In the genomic region with DNA sequence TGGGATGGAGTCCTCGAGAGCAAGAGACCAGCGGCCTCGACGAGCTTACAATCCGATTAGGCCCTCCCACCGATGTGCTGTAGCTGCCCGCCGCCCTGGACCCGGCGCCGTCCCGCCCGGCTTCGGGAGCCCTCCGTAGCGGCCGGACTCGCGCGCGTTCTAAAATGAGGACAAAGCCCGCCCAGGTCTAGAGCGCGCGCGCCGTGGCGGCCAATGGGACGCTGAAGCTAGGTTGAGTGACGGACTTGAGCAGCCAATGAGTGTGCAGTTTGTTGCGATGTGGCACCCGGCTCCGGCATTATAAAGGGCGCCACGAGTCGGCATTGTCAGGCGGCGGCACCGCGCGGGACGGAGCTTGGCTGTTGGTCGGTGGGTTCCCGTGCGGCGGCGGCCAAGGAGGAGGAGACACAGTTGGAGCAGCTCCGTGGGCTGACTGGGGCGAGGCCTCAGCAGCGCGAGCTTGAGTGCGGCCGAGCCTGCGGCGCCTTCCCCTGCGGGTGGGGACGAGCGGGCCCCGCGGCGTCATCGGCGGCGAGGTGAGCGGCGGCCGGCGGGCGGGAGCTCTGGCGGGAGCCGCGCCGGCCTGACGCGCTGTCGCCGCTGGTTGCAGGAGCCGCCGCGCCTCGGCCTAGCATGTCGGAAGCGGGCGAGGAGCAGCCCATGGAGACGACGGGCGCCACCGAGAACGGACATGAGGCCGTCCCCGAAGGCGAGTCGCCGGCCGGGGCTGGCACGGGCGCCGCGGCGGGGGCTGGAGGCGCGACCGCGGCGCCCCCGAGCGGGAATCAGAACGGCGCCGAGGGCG, we compare ENCODE assay signal across 1 cellular context.
TF ChIP-seq lines count a peak whose summit lies in the region.

Gene HNRNPAB (plus strand): TSS at position 329 of the 805 bp plus-strand sequence. CDS start 305 bp downstream, at position 634.

TF ChIP-seq in HepG2, 621 proteins besides CTCF, POLR2A, EP300 and RAD21 (continued from another document and continues in another):
- TF ChIP-seq RNF2 (conservative IDR thresholded peaks at IDR 0.05; ENCODE audit: low read depth): peak; percentile 77; the same call in 1 of the 2 replicates
- no peak for TF ChIP-seq REL (CRISPR knock-in tag; conservative IDR thresholded peaks at IDR 0.05)
- TF ChIP-seq, protein P1, sequence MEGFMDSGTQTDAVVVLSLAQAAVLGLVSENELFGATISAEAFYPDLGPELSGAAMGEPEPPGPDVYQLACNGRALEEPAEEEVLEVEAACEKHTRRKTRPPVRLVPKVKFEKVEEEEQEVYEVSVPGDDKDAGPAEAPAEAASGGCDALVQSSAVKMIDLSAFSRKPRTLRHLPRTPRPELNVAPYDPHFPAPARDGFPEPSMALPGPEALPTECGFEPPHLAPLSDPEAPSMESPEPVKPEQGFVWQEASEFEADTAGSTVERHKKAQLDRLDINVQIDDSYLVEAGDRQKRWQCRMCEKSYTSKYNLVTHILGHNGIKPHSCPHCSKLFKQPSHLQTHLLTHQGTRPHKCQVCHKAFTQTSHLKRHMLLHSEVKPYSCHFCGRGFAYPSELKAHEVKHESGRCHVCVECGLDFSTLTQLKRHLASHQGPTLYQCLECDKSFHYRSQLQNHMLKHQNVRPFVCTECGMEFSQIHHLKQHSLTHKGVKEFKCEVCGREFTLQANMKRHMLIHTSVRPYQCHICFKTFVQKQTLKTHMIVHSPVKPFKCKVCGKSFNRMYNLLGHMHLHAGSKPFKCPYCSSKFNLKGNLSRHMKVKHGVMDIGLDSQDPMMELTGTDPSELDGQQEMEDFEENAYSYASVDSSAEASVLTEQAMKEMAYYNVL (CRISPR knock-in tag; IDR thresholded peaks at IDR 0.05; ENCODE audit: borderline replicate concordance): peak; percentile 68
- TF ChIP-seq, protein P2, sequence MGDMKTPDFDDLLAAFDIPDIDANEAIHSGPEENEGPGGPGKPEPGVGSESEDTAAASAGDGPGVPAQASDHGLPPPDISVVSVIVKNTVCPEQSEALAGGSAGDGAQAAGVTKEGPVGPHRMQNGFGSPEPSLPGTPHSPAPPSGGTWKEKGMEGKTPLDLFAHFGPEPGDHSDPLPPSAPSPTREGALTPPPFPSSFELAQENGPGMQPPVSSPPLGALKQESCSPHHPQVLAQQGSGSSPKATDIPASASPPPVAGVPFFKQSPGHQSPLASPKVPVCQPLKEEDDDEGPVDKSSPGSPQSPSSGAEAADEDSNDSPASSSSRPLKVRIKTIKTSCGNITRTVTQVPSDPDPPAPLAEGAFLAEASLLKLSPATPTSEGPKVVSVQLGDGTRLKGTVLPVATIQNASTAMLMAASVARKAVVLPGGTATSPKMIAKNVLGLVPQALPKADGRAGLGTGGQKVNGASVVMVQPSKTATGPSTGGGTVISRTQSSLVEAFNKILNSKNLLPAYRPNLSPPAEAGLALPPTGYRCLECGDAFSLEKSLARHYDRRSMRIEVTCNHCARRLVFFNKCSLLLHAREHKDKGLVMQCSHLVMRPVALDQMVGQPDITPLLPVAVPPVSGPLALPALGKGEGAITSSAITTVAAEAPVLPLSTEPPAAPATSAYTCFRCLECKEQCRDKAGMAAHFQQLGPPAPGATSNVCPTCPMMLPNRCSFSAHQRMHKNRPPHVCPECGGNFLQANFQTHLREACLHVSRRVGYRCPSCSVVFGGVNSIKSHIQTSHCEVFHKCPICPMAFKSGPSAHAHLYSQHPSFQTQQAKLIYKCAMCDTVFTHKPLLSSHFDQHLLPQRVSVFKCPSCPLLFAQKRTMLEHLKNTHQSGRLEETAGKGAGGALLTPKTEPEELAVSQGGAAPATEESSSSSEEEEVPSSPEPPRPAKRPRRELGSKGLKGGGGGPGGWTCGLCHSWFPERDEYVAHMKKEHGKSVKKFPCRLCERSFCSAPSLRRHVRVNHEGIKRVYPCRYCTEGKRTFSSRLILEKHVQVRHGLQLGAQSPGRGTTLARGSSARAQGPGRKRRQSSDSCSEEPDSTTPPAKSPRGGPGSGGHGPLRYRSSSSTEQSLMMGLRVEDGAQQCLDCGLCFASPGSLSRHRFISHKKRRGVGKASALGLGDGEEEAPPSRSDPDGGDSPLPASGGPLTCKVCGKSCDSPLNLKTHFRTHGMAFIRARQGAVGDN (CRISPR knock-in tag; IDR thresholded peaks at IDR 0.05): peak; percentile 90
- TF ChIP-seq, protein P3, sequence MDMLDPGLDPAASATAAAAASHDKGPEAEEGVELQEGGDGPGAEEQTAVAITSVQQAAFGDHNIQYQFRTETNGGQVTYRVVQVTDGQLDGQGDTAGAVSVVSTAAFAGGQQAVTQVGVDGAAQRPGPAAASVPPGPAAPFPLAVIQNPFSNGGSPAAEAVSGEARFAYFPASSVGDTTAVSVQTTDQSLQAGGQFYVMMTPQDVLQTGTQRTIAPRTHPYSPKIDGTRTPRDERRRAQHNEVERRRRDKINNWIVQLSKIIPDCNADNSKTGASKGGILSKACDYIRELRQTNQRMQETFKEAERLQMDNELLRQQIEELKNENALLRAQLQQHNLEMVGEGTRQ (IDR thresholded peaks at IDR 0.05; ENCODE audit: low read depth, low read length): no peak
- TF ChIP-seq, protein P3 (CRISPR knock-in tag; IDR thresholded peaks at IDR 0.05; ENCODE audit: borderline replicate concordance): no peak
- 0 out of 2 replicates have a peak, but pooled peaks have one; percentile 64 for TF ChIP-seq ZNF136 (CRISPR knock-in tag; IDR thresholded peaks at IDR 0.05; ENCODE audit: low read depth)
- TF ChIP-seq ZNF432 (CRISPR knock-in tag; IDR thresholded peaks at IDR 0.05; ENCODE audit: borderline replicate concordance): no peak
- TF ChIP-seq IRF2 (CRISPR knock-in tag; IDR thresholded peaks at IDR 0.05): peak; percentile 65
- peak; percentile 96 for TF ChIP-seq ZNF891 (CRISPR knock-in tag; IDR thresholded peaks at IDR 0.05)
- TF ChIP-seq KMT2B (CRISPR knock-in tag; IDR thresholded peaks at IDR 0.05): peak; percentile 86
- TF ChIP-seq, protein P4, sequence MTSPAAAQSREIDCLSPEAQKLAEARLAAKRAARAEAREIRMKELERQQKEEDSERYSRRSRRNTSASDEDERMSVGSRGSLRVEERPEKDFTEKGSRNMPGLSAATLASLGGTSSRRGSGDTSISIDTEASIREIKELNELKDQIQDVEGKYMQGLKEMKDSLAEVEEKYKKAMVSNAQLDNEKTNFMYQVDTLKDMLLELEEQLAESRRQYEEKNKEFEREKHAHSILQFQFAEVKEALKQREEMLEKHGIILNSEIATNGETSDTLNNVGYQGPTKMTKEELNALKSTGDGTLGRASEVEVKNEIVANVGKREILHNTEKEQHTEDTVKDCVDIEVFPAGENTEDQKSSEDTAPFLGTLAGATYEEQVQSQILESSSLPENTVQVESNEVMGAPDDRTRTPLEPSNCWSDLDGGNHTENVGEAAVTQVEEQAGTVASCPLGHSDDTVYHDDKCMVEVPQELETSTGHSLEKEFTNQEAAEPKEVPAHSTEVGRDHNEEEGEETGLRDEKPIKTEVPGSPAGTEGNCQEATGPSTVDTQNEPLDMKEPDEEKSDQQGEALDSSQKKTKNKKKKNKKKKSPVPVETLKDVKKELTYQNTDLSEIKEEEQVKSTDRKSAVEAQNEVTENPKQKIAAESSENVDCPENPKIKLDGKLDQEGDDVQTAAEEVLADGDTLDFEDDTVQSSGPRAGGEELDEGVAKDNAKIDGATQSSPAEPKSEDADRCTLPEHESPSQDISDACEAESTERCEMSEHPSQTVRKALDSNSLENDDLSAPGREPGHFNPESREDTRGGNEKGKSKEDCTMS (CRISPR knock-in tag; conservative IDR thresholded peaks at IDR 0.05): no peak
- TF ChIP-seq HES4 (CRISPR knock-in tag; IDR thresholded peaks at IDR 0.05; ENCODE audit: borderline replicate concordance): peak; percentile 81
- TF ChIP-seq ZFP91 (CRISPR knock-in tag; IDR thresholded peaks at IDR 0.05; ENCODE audit: borderline replicate concordance): peak; percentile 72; the same call in 1 of the 2 replicates
- no peak for TF ChIP-seq PCBP2 (optimal IDR thresholded peaks at IDR 0.05; ENCODE audit: low read depth, low read length, poor library complexity, severe bottlenecking)
- TF ChIP-seq SATB2 (CRISPR knock-in tag; IDR thresholded peaks at IDR 0.05): peak; percentile 84; the same call in 1 of the 2 replicates
- 0 out of 2 replicates have a peak, but pooled peaks have one; percentile 58 for TF ChIP-seq ZNF772 (CRISPR knock-in tag; IDR thresholded peaks at IDR 0.05)
- no peak for TF ChIP-seq DDIT3 (CRISPR knock-in tag; IDR thresholded peaks at IDR 0.05)
- peak; percentile 98 for TF ChIP-seq MYC (CRISPR knock-in tag; IDR thresholded peaks at IDR 0.05; ENCODE audit: borderline replicate concordance)
- TF ChIP-seq, protein P5, sequence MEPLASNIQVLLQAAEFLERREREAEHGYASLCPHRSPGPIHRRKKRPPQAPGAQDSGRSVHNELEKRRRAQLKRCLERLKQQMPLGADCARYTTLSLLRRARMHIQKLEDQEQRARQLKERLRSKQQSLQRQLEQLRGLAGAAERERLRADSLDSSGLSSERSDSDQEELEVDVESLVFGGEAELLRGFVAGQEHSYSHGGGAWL (CRISPR knock-in tag; IDR thresholded peaks at IDR 0.05): peak; percentile 95
- TF ChIP-seq, protein P6, sequence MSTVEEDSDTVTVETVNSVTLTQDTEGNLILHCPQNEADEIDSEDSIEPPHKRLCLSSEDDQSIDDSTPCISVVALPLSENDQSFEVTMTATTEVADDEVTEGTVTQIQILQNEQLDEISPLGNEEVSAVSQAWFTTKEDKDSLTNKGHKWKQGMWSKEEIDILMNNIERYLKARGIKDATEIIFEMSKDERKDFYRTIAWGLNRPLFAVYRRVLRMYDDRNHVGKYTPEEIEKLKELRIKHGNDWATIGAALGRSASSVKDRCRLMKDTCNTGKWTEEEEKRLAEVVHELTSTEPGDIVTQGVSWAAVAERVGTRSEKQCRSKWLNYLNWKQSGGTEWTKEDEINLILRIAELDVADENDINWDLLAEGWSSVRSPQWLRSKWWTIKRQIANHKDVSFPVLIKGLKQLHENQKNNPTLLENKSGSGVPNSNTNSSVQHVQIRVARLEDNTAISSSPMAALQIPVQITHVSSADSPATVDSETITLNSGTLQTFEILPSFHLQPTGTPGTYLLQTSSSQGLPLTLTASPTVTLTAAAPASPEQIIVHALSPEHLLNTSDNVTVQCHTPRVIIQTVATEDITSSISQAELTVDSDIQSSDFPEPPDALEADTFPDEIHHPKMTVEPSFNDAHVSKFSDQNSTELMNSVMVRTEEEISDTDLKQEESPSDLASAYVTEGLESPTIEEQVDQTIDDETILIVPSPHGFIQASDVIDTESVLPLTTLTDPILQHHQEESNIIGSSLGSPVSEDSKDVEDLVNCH (CRISPR knock-in tag; IDR thresholded peaks at IDR 0.05): 0 out of 2 replicates have a peak, but pooled peaks have one; percentile 34
- 0 out of 2 replicates have a peak, but pooled peaks have one; percentile 57 for TF ChIP-seq ZFAT (CRISPR knock-in tag; conservative IDR thresholded peaks at IDR 0.05)
- no peak for TF ChIP-seq MBD4 (IDR thresholded peaks at IDR 0.05; ENCODE audit: borderline replicate concordance, low read length)
- TF ChIP-seq, protein P7, sequence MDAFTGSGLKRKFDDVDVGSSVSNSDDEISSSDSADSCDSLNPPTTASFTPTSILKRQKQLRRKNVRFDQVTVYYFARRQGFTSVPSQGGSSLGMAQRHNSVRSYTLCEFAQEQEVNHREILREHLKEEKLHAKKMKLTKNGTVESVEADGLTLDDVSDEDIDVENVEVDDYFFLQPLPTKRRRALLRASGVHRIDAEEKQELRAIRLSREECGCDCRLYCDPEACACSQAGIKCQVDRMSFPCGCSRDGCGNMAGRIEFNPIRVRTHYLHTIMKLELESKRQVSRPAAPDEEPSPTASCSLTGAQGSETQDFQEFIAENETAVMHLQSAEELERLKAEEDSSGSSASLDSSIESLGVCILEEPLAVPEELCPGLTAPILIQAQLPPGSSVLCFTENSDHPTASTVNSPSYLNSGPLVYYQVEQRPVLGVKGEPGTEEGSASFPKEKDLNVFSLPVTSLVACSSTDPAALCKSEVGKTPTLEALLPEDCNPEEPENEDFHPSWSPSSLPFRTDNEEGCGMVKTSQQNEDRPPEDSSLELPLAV (CRISPR knock-in tag; conservative IDR thresholded peaks at IDR 0.05; ENCODE audit: low read depth): 0 out of 2 replicates have a peak, but pooled peaks have one; percentile 71
- TF ChIP-seq ZNF414 (CRISPR knock-in tag; IDR thresholded peaks at IDR 0.05): peak; percentile 62; the same call in 1 of the 2 replicates
- TF ChIP-seq, protein P8, sequence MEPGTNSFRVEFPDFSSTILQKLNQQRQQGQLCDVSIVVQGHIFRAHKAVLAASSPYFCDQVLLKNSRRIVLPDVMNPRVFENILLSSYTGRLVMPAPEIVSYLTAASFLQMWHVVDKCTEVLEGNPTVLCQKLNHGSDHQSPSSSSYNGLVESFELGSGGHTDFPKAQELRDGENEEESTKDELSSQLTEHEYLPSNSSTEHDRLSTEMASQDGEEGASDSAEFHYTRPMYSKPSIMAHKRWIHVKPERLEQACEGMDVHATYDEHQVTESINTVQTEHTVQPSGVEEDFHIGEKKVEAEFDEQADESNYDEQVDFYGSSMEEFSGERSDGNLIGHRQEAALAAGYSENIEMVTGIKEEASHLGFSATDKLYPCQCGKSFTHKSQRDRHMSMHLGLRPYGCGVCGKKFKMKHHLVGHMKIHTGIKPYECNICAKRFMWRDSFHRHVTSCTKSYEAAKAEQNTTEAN (CRISPR knock-in tag; conservative IDR thresholded peaks at IDR 0.05): peak; percentile 31
- TF ChIP-seq ZNF7 (CRISPR knock-in tag; IDR thresholded peaks at IDR 0.05): no peak
- TF ChIP-seq ZNF644 (CRISPR knock-in tag; IDR thresholded peaks at IDR 0.05; ENCODE audit: low read depth): no peak
- TF ChIP-seq SRSF9 (IDR thresholded peaks at IDR 0.05; ENCODE audit: borderline replicate concordance, insufficient read depth, low read depth, low read length, poor library complexity, severe bottlenecking): no peak
- peak; percentile 97 for TF ChIP-seq HDAC1 (CRISPR knock-in tag; IDR thresholded peaks at IDR 0.05)
- TF ChIP-seq ZNF331 (CRISPR knock-in tag; IDR thresholded peaks at IDR 0.05): peak; percentile 91
- peak; percentile 87 for TF ChIP-seq TARDBP (CRISPR knock-in tag; IDR thresholded peaks at IDR 0.05)
